7 cellular contexts compared by ENCODE assay signal in genomic region chr17:30729471-30730170, GRCh38.
DNase-seq lines count a peak whose midpoint lies in the region; ATAC-seq, FAIRE-seq and TF ChIP-seq lines count a peak whose summit lies in the region.
"Not testable (repeated sequence)": the region's sequence is repeated elsewhere in the genome, so short reads cannot be mapped to it uniquely, and the experiment has no call there.

No MANE protein-coding gene starts in this region.

- not testable (repeated sequence) for H3K27me3 Mint-ChIP-seq in T-helper 17 cell; activated naive CD8-positive, alpha-beta T cell treated with anti-CD3 and anti-CD28 coated beads for 36 hours; glutamatergic neuron (ENCODE audit: unreplicated experiment); naive B cell; progenitor cell of endocrine pancreas

- H3K36me3 Mint-ChIP-seq in T-helper 17 cell (ENCODE audit: low read depth); glutamatergic neuron (ENCODE audit: unreplicated experiment); naive B cell; progenitor cell of endocrine pancreas (ENCODE audit: insufficient read depth): not testable (repeated sequence)
- peaks cover 11% of the 10 kb centered on the region for H3K36me3 Mint-ChIP-seq in activated naive CD8-positive, alpha-beta T cell treated with anti-CD3 and anti-CD28 coated beads for 36 hours

- not testable (repeated sequence) for ATAC-seq in T-helper 17 cell; naive B cell (ENCODE audit: low read depth in 2 of 2)

- not testable (repeated sequence) for H3K9me3 Mint-ChIP-seq in activated naive CD8-positive, alpha-beta T cell treated with anti-CD3 and anti-CD28 coated beads for 36 hours; glutamatergic neuron (ENCODE audit: unreplicated experiment); naive B cell; progenitor cell of endocrine pancreas (ENCODE audit: low read depth)

- peak; percentile 45 for FAIRE-seq in GM12891 (lab: Jason Lieb, UNC)

- H3K4me3 Mint-ChIP-seq in T-helper 17 cell (peak overlapping the region; percentile 95), glutamatergic neuron (ENCODE audit: unreplicated experiment) (peak overlapping the region; percentile 46), naive B cell (peak overlapping the region; percentile 55 to 99 (median 93)), progenitor cell of endocrine pancreas (ENCODE audit: low read depth) (peak overlapping the region; percentile 95)
- H3K4me3 Mint-ChIP-seq in activated naive CD8-positive, alpha-beta T cell treated with anti-CD3 and anti-CD28 coated beads for 36 hours: peak overlapping the region; percentile 96

- not testable (repeated sequence) for H3K27ac Mint-ChIP-seq in T-helper 17 cell; glutamatergic neuron (ENCODE audit: unreplicated experiment)
- H3K27ac Mint-ChIP-seq in activated naive CD8-positive, alpha-beta T cell treated with anti-CD3 and anti-CD28 coated beads for 36 hours: peak overlapping the region; percentile 98
- peak overlapping the region in 3 of 6 donors; percentile 26 to 74 (median 63) for H3K27ac Mint-ChIP-seq in naive B cell
- H3K27ac Mint-ChIP-seq in progenitor cell of endocrine pancreas: peak overlapping the region; percentile 88

- not testable (repeated sequence) for TF ChIP-seq CTCF in glutamatergic neuron (IDR thresholded peaks at IDR 0.05; ENCODE audit: partially characterized antibody, unreplicated experiment); progenitor cell of endocrine pancreas (IDR thresholded peaks at IDR 0.05; ENCODE audit: unreplicated experiment)

- DNase-seq in GM12891 (ENCODE audit: insufficient read length, low spot score); T-helper 17 cell; activated naive CD8-positive, alpha-beta T cell treated with anti-CD3 and anti-CD28 coated beads for 36 hours; glutamatergic neuron; naive B cell; progenitor cell of endocrine pancreas (ENCODE audit: low spot score, unreplicated experiment): not testable (repeated sequence)
- DNase-seq in activated CD8-positive, alpha-beta memory T cell treated with anti-CD3 and anti-CD28 coated beads, Interleukin-2, amount 50 U/mL, for 48 hours: peak; percentile 47

- TF ChIP-seq POLR2A in GM12891 (IDR thresholded peaks at IDR 0.05; ENCODE audit: low read depth, low read length): not testable (repeated sequence)

- not testable (repeated sequence) for H3K9me3 ChIP-seq in T-helper 17 cell (ENCODE audit: control insufficient read depth, low read length, poor library complexity, severe bottlenecking)

- H3K4me1 Mint-ChIP-seq in T-helper 17 cell: peaks cover 17% of the 10 kb centered on the region
- peaks cover 20% of the 10 kb centered on the region for H3K4me1 Mint-ChIP-seq in activated naive CD8-positive, alpha-beta T cell treated with anti-CD3 and anti-CD28 coated beads for 36 hours
- H3K4me1 Mint-ChIP-seq in glutamatergic neuron (ENCODE audit: low read depth, unreplicated experiment): not testable (repeated sequence)
- H3K4me1 Mint-ChIP-seq in naive B cell: peaks cover 13 to 48% (median 42%) of the 10 kb centered on the region in 3 donors
- peaks cover 12% of the 10 kb centered on the region for H3K4me1 Mint-ChIP-seq in progenitor cell of endocrine pancreas (ENCODE audit: low read depth)

Comparison
In these comparisons a context has a peak if more than half of its experiments do, and no peak if none do; other contexts are left out.
1. H3K4me3 Mint-ChIP-seq: peak in every context shown above with its lines; median percentile 96 in activated naive CD8-positive, alpha-beta T cell treated with anti-CD3 and anti-CD28 coated beads for 36 hours; 95 in T-helper 17 cell; 95 in progenitor cell of endocrine pancreas; 93 in naive B cell; 46 in glutamatergic neuron.